ENCODE assay signal across 8 cellular contexts in the genomic region with DNA sequence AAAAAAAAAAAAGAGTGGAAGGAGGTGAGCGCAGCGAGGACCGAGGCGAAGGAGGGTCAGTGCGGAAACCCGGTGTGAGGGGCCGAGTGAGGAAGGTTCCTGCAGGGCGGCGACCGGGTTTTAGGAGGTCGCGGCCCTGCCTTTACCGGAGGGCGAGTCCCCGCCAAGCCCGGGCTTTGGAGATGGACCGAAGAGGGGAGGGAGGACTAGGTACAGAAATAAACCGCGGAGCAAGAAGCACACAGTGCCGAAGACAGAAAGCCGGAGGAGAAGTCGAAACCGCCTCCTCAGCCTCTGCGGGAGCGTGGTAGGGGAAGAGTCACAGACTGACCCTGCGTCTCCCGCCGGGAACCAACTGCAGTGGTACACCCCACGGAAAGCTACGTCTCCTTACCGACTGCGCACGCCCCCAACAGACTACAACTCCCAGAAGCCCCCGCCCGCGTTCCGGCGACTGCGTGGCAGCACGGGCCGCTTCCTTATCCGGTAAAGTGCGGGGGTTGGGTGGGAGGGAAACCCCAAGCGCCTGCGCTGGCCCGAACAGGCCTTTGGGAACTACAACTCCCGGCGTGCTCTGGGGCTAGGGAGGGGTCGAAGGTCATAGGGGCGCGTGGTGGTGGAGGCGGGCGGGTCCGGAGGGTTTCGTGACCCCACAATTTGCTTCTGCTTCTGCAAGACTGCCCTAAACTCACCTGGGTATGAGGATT. TPM values are rescaled to one million over a fixed set of nuclear protein-coding genes. Genes with fewer than 3 reads are reported as not detected.
DNase-seq lines count a peak whose midpoint lies in the region; ATAC-seq and TF ChIP-seq lines count a peak whose summit lies in the region.

A gene (minus strand): TSS at position 365 of the 707 bp plus-strand sequence. CDS start 380 bp downstream, outside the sequence.

- H3K4me1 ChIP-seq in lung (ENCODE audit: control insufficient read depth in 2 of 2, insufficient read depth in 2 of 2, low read length in 2 of 2) = peaks cover 3 to 5% of the 10 kb centered on the region in 2 donors

- peak within 1 kb of the TSS; percentile 79 for H3K4me3 ChIP-seq in lung

- DNase-seq in COLO668 (lab: John Stamatoyannopoulos, UW; ENCODE audit: unreplicated experiment) (peak; percentile 98), GM20000 (ENCODE audit: low spot score) (peak; percentile 91), HS-5 (ENCODE audit: low read depth) (peak; percentile 83), NK-92 (lab: John Stamatoyannopoulos, UW; ENCODE audit: unreplicated experiment) (peak; percentile 80), lung (ENCODE audit: low spot score) (peak; percentile 98)
- peak; percentile 93 to 95 for DNase-seq in activated CD8-positive, alpha-beta memory T cell treated with anti-CD3 and anti-CD28 coated beads for 1 hour (ENCODE audit: extremely low read depth in 1 of 2, low read depth in 1 of 2)
- DNase-seq in effector CD4-positive, alpha-beta T cell = peak; percentile 95
- DNase-seq in stimulated activated CD4-positive, alpha-beta T cell treated with anti-CD3 and anti-CD28 coated beads, TNF-alpha, amount 100 ng/mL, for 24 hours (ENCODE audit: low read depth in 3 of 3) = peak; percentile 90 to 96 (median 93)

- H3K36me3 ChIP-seq in lung (ENCODE audit: control insufficient read depth in 2 of 2, insufficient read depth in 2 of 2, low read length in 2 of 2) = peaks cover 0 to 2% of the 10 kb centered on the region in 2 donors

- ATAC-seq in lung (ENCODE audit: insufficient read depth, low FRiP score) = peak; percentile 100

- WGBS in lung, 2 donors = 1% methylated on average over 46 to 55 of the region's 55 CpGs

- H3K9me3 ChIP-seq in lung (ENCODE audit: control insufficient read depth in 2 of 2, insufficient read depth in 1 of 2, low read length in 1 of 2) = no peaks in the 10 kb centered on the region

- peak within 1 kb of the TSS; percentile 62 to 87 for H3K27ac ChIP-seq in lung (ENCODE audit: low read depth in 1 of 2, low read length in 1 of 2)

- H3K27me3 ChIP-seq in lung (ENCODE audit: control insufficient read depth, insufficient read depth) = no peaks in the 10 kb centered on the region

- TF ChIP-seq CTCF in GM20000 (IDR thresholded peaks at IDR 0.05; ENCODE audit: extremely low read depth, missing control alignments) (no peak), lung (IDR thresholded peaks at IDR 0.05; ENCODE audit: control extremely low read depth, extremely low read depth) (no peak)

RNA-seq across cellular contexts. Expression of the gene that starts here (rescaled TPM):
- 10 to 100 TPM; 11.2 to 27.2 TPM for total RNA-seq in lung
- polyA plus RNA-seq in lung = 1 to 10 TPM; 4.6 to 6.3 TPM

Comparison
In these comparisons a context has a peak if more than half of its experiments do, and no peak if none do; other contexts are left out.
1. Peak in every context shown above with its lines: DNase-seq, ATAC-seq, H3K4me3 ChIP-seq and H3K27ac ChIP-seq.